In the genomic region with DNA sequence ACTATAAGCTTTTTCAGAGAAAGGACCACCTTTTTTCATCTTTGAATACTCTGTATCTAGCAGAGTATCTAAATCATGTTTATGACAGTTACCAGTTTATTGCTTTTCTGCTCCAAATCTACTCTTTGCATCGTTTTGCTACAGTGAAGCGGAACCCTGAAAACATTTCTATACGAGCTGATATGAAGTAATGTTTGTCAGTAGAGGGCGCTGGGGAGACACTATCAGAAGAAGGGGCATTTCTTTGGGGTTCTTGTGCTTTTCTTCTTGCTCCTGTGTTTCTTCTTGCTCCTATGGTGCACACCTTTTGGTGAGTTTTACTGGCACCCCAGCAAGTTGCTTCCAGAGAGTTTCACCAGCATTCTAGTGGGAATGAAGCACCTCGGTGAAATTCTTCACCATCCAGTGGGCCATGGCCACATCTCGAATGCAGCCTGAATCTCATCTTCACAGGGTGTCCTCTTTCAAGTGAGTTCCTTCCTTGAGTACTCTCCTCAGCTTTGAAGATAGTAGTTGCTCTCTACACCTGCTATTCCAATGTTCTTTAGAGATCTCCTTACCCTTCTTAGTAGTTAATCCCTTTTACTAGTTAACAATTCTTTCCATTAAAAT, we compare ENCODE assay signal across 8 cellular contexts.
DNase-seq lines count a peak whose midpoint lies in the region; TF ChIP-seq lines count a peak whose summit lies in the region.

No MANE protein-coding gene starts in this region.

- no peaks in the 10 kb centered on the region for H3K36me3 ChIP-seq in ascending aorta

- peak; percentile 62 for DNase-seq in activated naive CD4-positive, alpha-beta T cell treated with anti-CD3 and anti-CD28 coated beads for 36 hours
- DNase-seq in activated naive CD4-positive, alpha-beta T cell treated with anti-CD3 and anti-CD28 coated beads, Interleukin-2, amount 50 U/mL, for 16 hours, result no peak
- DNase-seq in M059J (ENCODE audit: low read depth) (peak; percentile 67), ascending aorta (ENCODE audit: low spot score in 2 of 2) (no peak), lung microvascular endothelial cell (ENCODE audit: low read depth in 2 of 2) (peak; percentile 60 to 61), COLO829 (ENCODE audit: low spot score) (no peak)
- no peak for DNase-seq in activated T-helper 2 cell treated with anti-CD3 and anti-CD28 coated beads, Interferon-gamma antibody, Interleukin-2, Interleukin-4, amounts not matched to agents 10 μg/mL and 5 μg/mL and 100 μg/mL, durations not matched to agents 14 hours and 24 hours and 36 hours (ENCODE audit: low spot score)
- DNase-seq in activated naive CD4-positive, alpha-beta T cell (lab: John Stamatoyannopoulos, UW), result no peak

- no peak overlapping the region for H3K4me3 Mint-ChIP-seq in activated naive CD4-positive, alpha-beta T cell treated with anti-CD3 and anti-CD28 coated beads for 36 hours
- H3K4me3 Mint-ChIP-seq in activated T-helper 2 cell treated with anti-CD3 and anti-CD28 coated beads, Interferon-gamma antibody, Interleukin-2, Interleukin-4, amounts not matched to agents 10 μg/mL and 5 μg/mL and 100 μg/mL, durations not matched to agents 14 hours and 24 hours and 36 hours (ENCODE audit: low read depth), result no peak overlapping the region

- H3K4me1 ChIP-seq in ascending aorta, result peaks cover 2 to 4% of the 10 kb centered on the region in 2 donors

- CTCF ChIA-PET in activated naive CD4-positive, alpha-beta T cell treated with anti-CD3 and anti-CD28 coated beads for 36 hours (lab: Charles Lee), result interaction anchor here (0.6 to 1.5 kb wide), 9 partner anchors 9 to 440 kb away, joined by 3 to 5 read pairs (median 3); no protein-coding TSS in a partner anchor

- H3K9me3 Mint-ChIP-seq in activated naive CD4-positive, alpha-beta T cell treated with anti-CD3 and anti-CD28 coated beads for 36 hours, result no peaks in the 10 kb centered on the region
- H3K9me3 Mint-ChIP-seq in activated T-helper 2 cell treated with anti-CD3 and anti-CD28 coated beads, Interferon-gamma antibody, Interleukin-2, Interleukin-4, amounts not matched to agents 10 μg/mL and 5 μg/mL and 100 μg/mL, durations not matched to agents 14 hours and 24 hours and 36 hours, result no peaks in the 10 kb centered on the region

- no peak overlapping the region for H3K4me3 ChIP-seq in ascending aorta

- TF ChIP-seq CTCF in ascending aorta (IDR thresholded peaks at IDR 0.05), result peak; percentile 14 to 59 (median 40)

- peaks cover 5% of the 10 kb centered on the region for H3K4me1 Mint-ChIP-seq in activated naive CD4-positive, alpha-beta T cell treated with anti-CD3 and anti-CD28 coated beads for 36 hours (ENCODE audit: low read depth)
- peaks cover 5% of the 10 kb centered on the region for H3K4me1 Mint-ChIP-seq in activated T-helper 2 cell treated with anti-CD3 and anti-CD28 coated beads, Interferon-gamma antibody, Interleukin-2, Interleukin-4, amounts not matched to agents 10 μg/mL and 5 μg/mL and 100 μg/mL, durations not matched to agents 14 hours and 24 hours and 36 hours (ENCODE audit: low read depth)

- no peaks in the 10 kb centered on the region for H3K9me3 ChIP-seq in ascending aorta

- intact Hi-C loops in activated naive CD4-positive, alpha-beta T cell treated with anti-CD3 and anti-CD28 coated beads for 36 hours (cut with micrococcal nuclease), result loop anchor here (10.0 kb wide), 1 partner anchor 107 kb away; no protein-coding TSS in a partner anchor
- intact Hi-C loops in ascending aorta (cut with DNase I), result no loop called here
- intact Hi-C loops in activated T-helper 2 cell treated with anti-CD3 and anti-CD28 coated beads, Interferon-gamma antibody, Interleukin-2, Interleukin-4, amounts not matched to agents 10 μg/mL and 5 μg/mL and 100 μg/mL, durations not matched to agents 14 hours and 24 hours and 36 hours (cut with micrococcal nuclease), result no loop called here

- H3K27ac Mint-ChIP-seq in activated naive CD4-positive, alpha-beta T cell treated with anti-CD3 and anti-CD28 coated beads for 36 hours, result no peak overlapping the region
- no peak overlapping the region for H3K27ac Mint-ChIP-seq in activated T-helper 2 cell treated with anti-CD3 and anti-CD28 coated beads, Interferon-gamma antibody, Interleukin-2, Interleukin-4, amounts not matched to agents 10 μg/mL and 5 μg/mL and 100 μg/mL, durations not matched to agents 14 hours and 24 hours and 36 hours

- H3K27me3 Mint-ChIP-seq in activated naive CD4-positive, alpha-beta T cell treated with anti-CD3 and anti-CD28 coated beads for 36 hours (ENCODE audit: low read depth), result no peaks in the 10 kb centered on the region
- H3K27me3 Mint-ChIP-seq in activated T-helper 2 cell treated with anti-CD3 and anti-CD28 coated beads, Interferon-gamma antibody, Interleukin-2, Interleukin-4, amounts not matched to agents 10 μg/mL and 5 μg/mL and 100 μg/mL, durations not matched to agents 14 hours and 24 hours and 36 hours (ENCODE audit: low read depth), result peaks cover 46% of the 10 kb centered on the region

- no peak overlapping the region for H3K27ac ChIP-seq in ascending aorta

- H3K36me3 Mint-ChIP-seq in activated naive CD4-positive, alpha-beta T cell treated with anti-CD3 and anti-CD28 coated beads for 36 hours (ENCODE audit: low read depth), result no peaks in the 10 kb centered on the region
- H3K36me3 Mint-ChIP-seq in activated T-helper 2 cell treated with anti-CD3 and anti-CD28 coated beads, Interferon-gamma antibody, Interleukin-2, Interleukin-4, amounts not matched to agents 10 μg/mL and 5 μg/mL and 100 μg/mL, durations not matched to agents 14 hours and 24 hours and 36 hours (ENCODE audit: low read depth), result no peaks in the 10 kb centered on the region

- H3K27me3 ChIP-seq in ascending aorta, result no peaks in the 10 kb centered on the region

Comparison
In these comparisons a context has a peak if more than half of its experiments do, and no peak if none do; other contexts are left out.
1. DNase-seq: peak in activated naive CD4-positive, alpha-beta T cell treated with anti-CD3 and anti-CD28 coated beads for 36 hours (single experiment), M059J (single experiment) and lung microvascular endothelial cell (2 of 2); none in activated naive CD4-positive, alpha-beta T cell treated with anti-CD3 and anti-CD28 coated beads, Interleukin-2, amount 50 U/mL, for 16 hours (single experiment), ascending aorta (0 of 2), COLO829 (single experiment), activated T-helper 2 cell treated with anti-CD3 and anti-CD28 coated beads, Interferon-gamma antibody, Interleukin-2, Interleukin-4, amounts not matched to agents 10 μg/mL and 5 μg/mL and 100 μg/mL, durations not matched to agents 14 hours and 24 hours and 36 hours (single experiment) and activated naive CD4-positive, alpha-beta T cell (0 of 4).